19 cellular contexts compared by ENCODE assay signal in the genomic region with DNA sequence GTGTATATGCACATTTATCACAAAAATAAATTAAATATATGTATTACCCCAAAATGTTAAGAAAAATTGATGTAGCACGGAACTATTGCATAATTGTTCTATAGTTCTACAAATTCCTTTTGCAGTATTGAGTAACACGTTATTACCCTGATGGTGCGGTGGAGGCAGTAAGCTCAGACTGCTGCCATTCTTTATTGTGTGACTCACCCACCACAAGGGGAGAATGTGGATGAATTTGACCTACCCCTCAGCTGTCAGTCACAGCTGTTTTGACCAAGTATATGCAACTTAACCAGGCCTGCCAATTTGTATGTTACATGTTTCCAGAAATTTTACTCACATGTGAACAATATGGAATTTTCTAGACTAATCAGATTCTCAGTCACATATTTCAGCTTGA.
"Had no signal": no experiment of that assay in that cellular context is flagged by ENCODE, and none has a peak within 500 bp of the region (broad histone marks: within the 10 kb centered on the region; RNA-seq: fewer than 3 reads in every experiment).

No MANE protein-coding gene starts in this region.

- DNase-seq: activated CD4-positive, alpha-beta T cell treated with anti-CD3 and anti-CD28 coated beads for 36 hours; activated CD4-positive, alpha-beta T cell treated with anti-CD3 and anti-CD28 coated beads, Interleukin-2, amount 50 U/mL, for 48 hours; activated gamma-delta T cell treated with Interleukin-2 at 50 U/mL for 16 hours; adrenal gland; effector CD8-positive, alpha-beta T cell; immature natural killer cell; mucosa of descending colon; naive thymus-derived CD4-positive, alpha-beta T cell; psoas muscle; right lobe of liver; spleen; stimulated activated CD4-positive, alpha-beta T cell treated with anti-CD3 and anti-CD28 coated beads, Interleukin-4, amount 100 ng/mL, for 4 hours; upper lobe of right lung had no signal

- FAIRE-seq: TTC549 had no signal

- H3K4me3 ChIP-seq: adrenal gland, cardiac muscle cell, esophagus muscularis mucosa, mucosa of descending colon, neural progenitor cell, psoas muscle, right lobe of liver, spleen, upper lobe of right lung had no signal

- ATAC-seq: activated CD4-positive, alpha-beta T cell treated with anti-CD3 and anti-CD28 coated beads for 36 hours; activated naive CD4-positive, alpha-beta T cell treated with anti-CD3 and anti-CD28 coated beads, Interleukin-2, amount 50 U/mL, for 72 hours; mucosa of descending colon; naive thymus-derived CD4-positive, alpha-beta T cell; psoas muscle; right lobe of liver; stimulated activated memory B cell treated with anti-CD40 and anti-IgM and Interleukin-4, amounts not matched to agents 10 μg/mL and 1 μg/mL and 100 μg/mL, for 72 hours; upper lobe of right lung had no signal
